In the genomic region with DNA sequence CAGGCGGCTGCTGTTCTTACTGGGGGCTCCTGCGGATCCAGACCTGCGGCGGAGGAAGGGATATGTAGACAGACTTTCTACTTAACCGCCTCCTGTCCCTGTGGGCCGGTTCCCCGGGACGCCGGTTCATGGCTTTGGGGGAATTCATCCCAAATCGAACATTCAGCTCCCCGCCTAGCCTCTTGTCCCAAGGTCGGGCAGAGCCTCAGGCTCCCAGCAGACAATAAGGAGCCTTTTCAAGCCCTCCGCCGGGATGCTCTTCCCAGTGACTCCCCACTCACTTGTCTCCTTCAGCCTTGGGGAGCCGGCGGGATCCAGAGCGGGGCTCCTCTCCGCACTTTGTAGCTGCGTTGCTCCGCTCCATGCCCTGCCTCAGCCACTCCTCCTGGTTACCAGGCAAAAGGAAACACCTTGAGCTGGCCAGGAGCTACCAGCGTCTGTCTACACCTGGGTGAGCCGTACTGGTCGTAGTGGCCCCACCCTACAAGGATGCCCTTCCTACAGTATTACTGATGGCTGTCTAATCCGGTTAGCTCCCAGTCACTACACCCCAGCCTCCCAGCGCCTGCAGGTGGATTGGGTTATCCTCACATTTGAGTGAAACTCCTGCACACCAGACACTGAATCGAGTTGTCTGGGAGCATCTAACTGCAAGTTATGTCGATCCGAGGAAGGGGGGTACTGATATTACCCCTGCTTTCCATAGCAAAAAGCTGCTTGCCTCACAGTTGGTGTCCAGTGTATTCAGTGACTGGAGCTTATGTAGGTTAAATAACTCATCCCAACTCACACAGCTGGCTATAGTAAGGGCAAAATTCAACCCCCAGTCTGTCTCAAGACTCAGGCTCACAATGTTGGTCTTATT, we compare ENCODE assay signal across 9 cellular contexts. TPM values are rescaled to one million over a fixed set of nuclear protein-coding genes. Genes with fewer than 3 reads are reported as not detected.
DNase-seq lines count a peak whose midpoint lies in the region; ATAC-seq, FAIRE-seq and TF ChIP-seq lines count a peak whose summit lies in the region.
"Had no signal": no experiment of that assay in that cellular context is flagged by ENCODE, and none has a peak within 500 bp of the region (broad histone marks: within the 10 kb centered on the region; RNA-seq: fewer than 3 reads in every experiment).

A gene with protein sequence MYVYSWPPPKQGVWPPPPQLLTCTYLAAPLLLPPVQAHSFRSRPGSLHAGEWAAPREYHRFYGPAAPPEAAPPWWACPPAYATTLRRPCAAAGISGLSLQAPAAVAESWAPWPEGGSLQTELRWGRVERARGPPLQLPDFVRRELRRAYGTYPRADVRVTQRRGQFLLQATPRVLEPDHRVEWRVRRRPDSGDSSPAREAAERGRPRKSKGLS (minus strand): TSS at position 439 of the 865 bp plus-strand sequence. CDS start 450 bp downstream, outside the sequence.

- H3K79me2 ChIP-seq in hepatocyte = peaks cover 19% of the 10 kb centered on the region

- H3K9me3 Mint-ChIP-seq in activated T-cell treated with anti-CD3 and anti-CD28 coated beads, Interleukin-2, amount 50 U/mL, for 4 hours = no peaks in the 10 kb centered on the region
- no peaks in the 10 kb centered on the region for H3K9me3 Mint-ChIP-seq in activated CD4-positive, alpha-beta memory T cell treated with anti-CD3 and anti-CD28 coated beads for 36 hours

- H3K36me3 ChIP-seq in hepatocyte (replicated peaks; ENCODE audit: insufficient read depth, low read depth) = no peaks in the 10 kb centered on the region
- H3K36me3 ChIP-seq in small intestine (ENCODE audit: control insufficient read depth in 2 of 2, insufficient read depth in 2 of 2, low read length in 2 of 2) = no peaks in the 10 kb centered on the region

- H3K4me1 ChIP-seq in hepatocyte (ENCODE audit: insufficient read depth) (peaks cover 32% of the 10 kb centered on the region), small intestine (ENCODE audit: control insufficient read depth in 2 of 2, insufficient read depth in 1 of 2, low read depth in 1 of 2, low read length in 1 of 2) (peaks cover 0 to 2% of the 10 kb centered on the region in 2 donors)

- H3K4me1 Mint-ChIP-seq in activated T-cell treated with anti-CD3 and anti-CD28 coated beads, Interleukin-2, amount 50 U/mL, for 4 hours (ENCODE audit: low read depth) = peaks cover 26% of the 10 kb centered on the region
- peaks cover 35% of the 10 kb centered on the region for H3K4me1 Mint-ChIP-seq in activated CD4-positive, alpha-beta memory T cell treated with anti-CD3 and anti-CD28 coated beads for 36 hours (ENCODE audit: low read depth)

- CTCF ChIA-PET in activated CD4-positive, alpha-beta memory T cell treated with anti-CD3 and anti-CD28 coated beads for 36 hours (lab: Charles Lee) = interaction anchor here (1.0 to 4.7 kb wide), 18 partner anchors 11 to 221 kb away, joined by 3 to 22 read pairs (median 6); a partner anchor contains a TSS

- peak within 1 kb of the TSS; percentile 98 for H3K4me2 ChIP-seq in hepatocyte

- ATAC-seq in activated T-cell treated with anti-CD3 and anti-CD28 coated beads, Interleukin-2, amount 50 U/mL, for 4 hours = no peak
- no peak for ATAC-seq in HG03439 (IDR thresholded peaks at IDR 0.05; ENCODE audit: unreplicated experiment)
- no peak for ATAC-seq in HG03095 (IDR thresholded peaks at IDR 0.05; ENCODE audit: unreplicated experiment)
- ATAC-seq in HG03139 (IDR thresholded peaks at IDR 0.05; ENCODE audit: unreplicated experiment) = no peak

- H3K27me3 ChIP-seq in hepatocyte (no peaks in the 10 kb centered on the region), small intestine (ENCODE audit: control insufficient read depth in 2 of 2, insufficient read depth in 2 of 2, low read length in 2 of 2) (no peaks in the 10 kb centered on the region)

- H4K20me1 ChIP-seq in hepatocyte (ENCODE audit: insufficient read depth, poor library complexity, severe bottlenecking) = no peaks in the 10 kb centered on the region

- peak within 1 kb of the TSS; percentile 96 for H3K27ac ChIP-seq in hepatocyte
- H3K27ac ChIP-seq in small intestine (ENCODE audit: low read depth in 1 of 2, low read length in 1 of 2) = peak within 1 kb of the TSS; percentile 88 to 94

- H3K36me3 Mint-ChIP-seq in activated T-cell treated with anti-CD3 and anti-CD28 coated beads, Interleukin-2, amount 50 U/mL, for 4 hours (ENCODE audit: insufficient read depth) = peaks cover 15% of the 10 kb centered on the region
- H3K36me3 Mint-ChIP-seq in activated CD4-positive, alpha-beta memory T cell treated with anti-CD3 and anti-CD28 coated beads for 36 hours = peaks cover 13% of the 10 kb centered on the region

- intact Hi-C loops in activated CD4-positive, alpha-beta memory T cell treated with anti-CD3 and anti-CD28 coated beads for 36 hours (cut with micrococcal nuclease) = loop anchor here (10.0 kb wide), 1 partner anchor 743 kb away; a partner anchor contains a TSS

- 25% methylated on average over 28 of the region's 28 CpGs for WGBS in hepatocyte (ENCODE audit: low lambda C conversion rate, missing lambda C conversion rate)
- 9 to 24% (median 17%) methylated on average over 25 to 28 of the region's 28 CpGs for WGBS in small intestine, 3 donors

- peak within 1 kb of the TSS; percentile 96 for H2AFZ ChIP-seq in hepatocyte

- H3K4me3 ChIP-seq in hepatocyte (peak within 1 kb of the TSS; percentile 60), small intestine (ENCODE audit: low read depth in 1 of 2, low read length in 2 of 2) (peak within 1 kb of the TSS; percentile 86 to 98)

- TF ChIP-seq CTCF in hepatocyte (IDR thresholded peaks at IDR 0.05; ENCODE audit: poor library complexity) = no peak

- POLR2A ChIA-PET in activated CD4-positive, alpha-beta memory T cell treated with anti-CD3 and anti-CD28 coated beads for 36 hours (lab: Charles Lee) = interaction anchor here (0.9 to 4.9 kb wide), 11 partner anchors 10 to 282 kb away, joined by 3 to 36 read pairs (median 7); a partner anchor contains a TSS

- no peak for DNase-seq in activated T-cell treated with anti-CD3 and anti-CD28 coated beads, Interleukin-2, amount 50 U/mL, for 4 hours
- no peak for DNase-seq in activated T-cell treated with anti-CD3 and anti-CD28 coated beads for 4 hours
- peak; percentile 20 for DNase-seq in activated CD4-positive, alpha-beta memory T cell treated with anti-CD3 and anti-CD28 coated beads for 36 hours
- DNase-seq in hepatocyte (ENCODE audit: low spot score) = peak; percentile 61
- DNase-seq in small intestine = peak; percentile 63

- no peaks in the 10 kb centered on the region for H3K27me3 Mint-ChIP-seq in activated T-cell treated with anti-CD3 and anti-CD28 coated beads, Interleukin-2, amount 50 U/mL, for 4 hours (ENCODE audit: low read depth)
- H3K27me3 Mint-ChIP-seq in activated CD4-positive, alpha-beta memory T cell treated with anti-CD3 and anti-CD28 coated beads for 36 hours = no peaks in the 10 kb centered on the region

- peak within 1 kb of the TSS; percentile 89 for H3K27ac Mint-ChIP-seq in activated CD4-positive, alpha-beta memory T cell treated with anti-CD3 and anti-CD28 coated beads for 36 hours

- H3K9me3 ChIP-seq in hepatocyte (ENCODE audit: low read depth) (no peaks in the 10 kb centered on the region), small intestine (ENCODE audit: control insufficient read depth, low read depth) (no peaks in the 10 kb centered on the region)

- no peaks in the 10 kb centered on the region for H3K9me2 ChIP-seq in hepatocyte (replicated peaks; ENCODE audit: insufficient read depth)

- FAIRE-seq in small intestine (lab: Jason Lieb, UNC) = no peak

- peak within 1 kb of the TSS; percentile 88 for H3K4me3 Mint-ChIP-seq in activated T-cell treated with anti-CD3 and anti-CD28 coated beads, Interleukin-2, amount 50 U/mL, for 4 hours
- H3K4me3 Mint-ChIP-seq in activated CD4-positive, alpha-beta memory T cell treated with anti-CD3 and anti-CD28 coated beads for 36 hours = peak within 1 kb of the TSS; percentile 94

RNA-seq across cellular contexts. Expression of the gene that starts here (rescaled TPM):
- total RNA-seq in activated T-cell treated with anti-CD3 and anti-CD28 coated beads, Interleukin-2, amount 50 U/mL, for 4 hours = under 1 TPM; 0.27 to 0.96 (median 0.45) TPM
- total RNA-seq in activated CD4-positive, alpha-beta memory T cell treated with anti-CD3 and anti-CD28 coated beads for 36 hours = under 1 TPM; 0.19 to 0.48 TPM
- 5.6 and 7.7 TPM in 2 replicates for total RNA-seq in hepatocyte
- 5.2 and 8.3 TPM in 2 replicates for polyA plus RNA-seq in hepatocyte
- under 1 TPM in 1 of 3 donors, not detected in 2; 0.61 TPM for polyA plus RNA-seq in small intestine
- total RNA-seq: dermis microvascular lymphatic vessel endothelial cell had no signal

Comparison
In these comparisons a context has a peak if more than half of its experiments do, and no peak if none do; other contexts are left out.
1. Peak in DNase-seq in activated CD4-positive, alpha-beta memory T cell treated with anti-CD3 and anti-CD28 coated beads for 36 hours; RNA of the gene not detected or under 1 TPM.
2. Peak in DNase-seq, H3K4me3 ChIP-seq and H3K27ac ChIP-seq in small intestine; RNA of the gene not detected or under 1 TPM.